8 cellular contexts compared by ENCODE assay signal in the genomic region with DNA sequence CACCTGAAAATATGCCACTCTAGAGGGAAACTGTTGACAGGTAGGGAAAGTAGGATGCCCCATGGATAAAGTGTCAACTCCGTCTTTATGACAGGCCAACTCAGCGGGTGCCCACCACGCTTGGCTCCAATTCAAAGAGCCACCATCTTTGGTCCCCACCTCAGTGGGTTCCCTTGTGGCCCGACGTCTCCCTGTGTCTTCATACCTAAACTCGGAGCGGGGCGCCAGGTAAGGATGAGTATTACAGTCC. TPM values are rescaled to one million over a fixed set of nuclear protein-coding genes. Genes with fewer than 3 reads are reported as not detected.
DNase-seq lines count a peak whose midpoint lies in the region; ATAC-seq and TF ChIP-seq lines count a peak whose summit lies in the region.

No MANE protein-coding gene starts in this region.

- peaks cover 29% of the 10 kb centered on the region for H3K36me3 ChIP-seq in suprapubic skin

- no peak for TF ChIP-seq EP300 in suprapubic skin (IDR thresholded peaks at IDR 0.05)

- H3K4me1 Mint-ChIP-seq in T-helper 2 cell treated with Interferon-gamma antibody and Interleukin-4, amounts not matched to agents 5 μg/mL and 100 μg/mL, for 36 hours (ENCODE audit: low read depth), result peaks cover 52% of the 10 kb centered on the region

- H3K27me3 ChIP-seq in layer of hippocampus (ENCODE audit: control insufficient read depth, insufficient read depth, low read length), result no peaks in the 10 kb centered on the region
- H3K27me3 ChIP-seq in suprapubic skin, result no peaks in the 10 kb centered on the region

- peak overlapping the region; percentile 93 for H3K4me3 Mint-ChIP-seq in T-helper 2 cell treated with Interferon-gamma antibody and Interleukin-4, amounts not matched to agents 5 μg/mL and 100 μg/mL, for 36 hours

- H3K9me3 Mint-ChIP-seq in T-helper 2 cell treated with Interferon-gamma antibody and Interleukin-4, amounts not matched to agents 5 μg/mL and 100 μg/mL, for 36 hours, result no peaks in the 10 kb centered on the region

- peaks cover 40% of the 10 kb centered on the region for H3K4me1 ChIP-seq in suprapubic skin

- TF ChIP-seq POLR2A in suprapubic skin (IDR thresholded peaks at IDR 0.05), result no peak

- H3K27ac ChIP-seq in adipose tissue (ENCODE audit: low read depth, low read length), result peak overlapping the region; percentile 89
- peak overlapping the region; percentile 85 for H3K27ac ChIP-seq in layer of hippocampus (ENCODE audit: low read depth, low read length)
- peak overlapping the region; percentile 89 for H3K27ac ChIP-seq in suprapubic skin

- peaks cover 65% of the 10 kb centered on the region for H3K36me3 Mint-ChIP-seq in T-helper 2 cell treated with Interferon-gamma antibody and Interleukin-4, amounts not matched to agents 5 μg/mL and 100 μg/mL, for 36 hours (ENCODE audit: low read depth)

- peaks cover 4% of the 10 kb centered on the region for H3K27me3 Mint-ChIP-seq in T-helper 2 cell treated with Interferon-gamma antibody and Interleukin-4, amounts not matched to agents 5 μg/mL and 100 μg/mL, for 36 hours (ENCODE audit: low read depth)

- no peak for DNase-seq in T-helper 2 cell treated with Interferon-gamma antibody and Interleukin-4, amounts not matched to agents 5 μg/mL and 100 μg/mL, for 36 hours (ENCODE audit: low spot score)
- no peak for DNase-seq in T-helper 2 cell
- no peak for DNase-seq in suprapubic skin (ENCODE audit: low spot score in 2 of 2)
- no peak for DNase-seq in D341Med (ENCODE audit: low spot score)
- DNase-seq in foreskin melanocyte, result no peak

- peak overlapping the region; percentile 98 for H3K27ac Mint-ChIP-seq in T-helper 2 cell treated with Interferon-gamma antibody and Interleukin-4, amounts not matched to agents 5 μg/mL and 100 μg/mL, for 36 hours

- WGBS in adipose tissue, 3 donors, result 1 to 6% (median 5%) methylated on average over 8 of the region's 8 CpGs
- WGBS in suprapubic skin, result 6% methylated on average over 4 of the region's 8 CpGs

- peak overlapping the region; percentile 69 for H3K4me3 ChIP-seq in suprapubic skin

- ATAC-seq in GM21723 (IDR thresholded peaks at IDR 0.05; ENCODE audit: unreplicated experiment), result no peak

- no peak for TF ChIP-seq CTCF in suprapubic skin (IDR thresholded peaks at IDR 0.05)

- no peaks in the 10 kb centered on the region for H3K9me3 ChIP-seq in suprapubic skin

RNA-seq across cellular contexts. Expression of a gene that starts 0.3 kb away (rescaled TPM):
- polyA plus RNA-seq in adipose tissue, result 10 to 100 TPM in 1 of 3 donors, 1 to 10 TPM in 2; 7.4 to 12.7 (median 7.8) TPM
- 10 to 100 TPM; 10.4 to 27.0 (median 16.3) TPM for total RNA-seq in suprapubic skin

RNA-seq across cellular contexts. Expression of a gene that starts 3.3 kb away (rescaled TPM):
- polyA plus RNA-seq in adipose tissue, result 100 to 1,000 TPM; 166 to 400 (median 269) TPM
- 100 to 1,000 TPM; 166 to 348 (median 244) TPM for total RNA-seq in suprapubic skin

RNA-seq across cellular contexts. Expression of a gene that starts 25.7 kb away (rescaled TPM):
- 100 to 1,000 TPM in 2 of 3 donors, 10 to 100 TPM in 1; 87.0 to 229 (median 221) TPM for polyA plus RNA-seq in adipose tissue
- total RNA-seq in suprapubic skin, result 10 to 100 TPM; 28.4 to 60.8 (median 45.5) TPM

RNA-seq across cellular contexts. Expression of a gene that starts 26.0 kb away (rescaled TPM):
- polyA plus RNA-seq in adipose tissue, result 1 to 10 TPM; 6.7 to 8.1 (median 7.5) TPM
- 1 to 10 TPM; 2.3 to 9.0 (median 6.8) TPM for total RNA-seq in suprapubic skin

RNA-seq across cellular contexts. Expression of a gene that starts 27.5 kb away (rescaled TPM):
- 100 to 1,000 TPM in 1 of 3 donors, 10 to 100 TPM in 2; 41.6 to 402 (median 45.5) TPM for polyA plus RNA-seq in adipose tissue
- 10 to 100 TPM; 22.0 to 86.2 (median 45.8) TPM for total RNA-seq in suprapubic skin
